Comparison of ENCODE assay signal across 10 cellular contexts in genomic region chr10:100829103-100829870, GRCh38.
DNase-seq lines count a peak whose midpoint lies in the region; ATAC-seq, FAIRE-seq and TF ChIP-seq lines count a peak whose summit lies in the region.
"Had no signal": no experiment of that assay in that cellular context is flagged by ENCODE, and none has a peak within 500 bp of the region (broad histone marks: within the 10 kb centered on the region; RNA-seq: fewer than 3 reads in every experiment).

No MANE protein-coding gene starts in this region.

- peak overlapping the region; percentile 89 for H3K4me3 Mint-ChIP-seq in CD4-positive, alpha-beta T cell
- peak overlapping the region; percentile 81 for H3K4me3 Mint-ChIP-seq in endothelial cell (ENCODE audit: unreplicated experiment)
- peak overlapping the region; percentile 75 for H3K4me3 Mint-ChIP-seq in osteocyte (ENCODE audit: unreplicated experiment)

- no peak for FAIRE-seq in GM12891 (lab: Jason Lieb, UNC)
- FAIRE-seq: GM18507 had no signal

- DNase-seq in CD4-positive, alpha-beta T cell = no peak
- peak; percentile 4 for DNase-seq in M059J (ENCODE audit: low read depth)
- DNase-seq in endothelial cell (ENCODE audit: low spot score) = no peak
- no peak for DNase-seq in osteocyte (ENCODE audit: extremely low spot score, unreplicated experiment)
- DNase-seq in mucosa of gallbladder (ENCODE audit: low spot score) = no peak
- DNase-seq in GM12891 (ENCODE audit: insufficient read length, low spot score) = no peak
- no peak for DNase-seq in NCI-H146 (lab: John Stamatoyannopoulos, UW)
- DNase-seq: activated CD4-positive, alpha-beta T cell treated with anti-CD3 and anti-CD28 coated beads for 1 hour had no signal

- H3K9me3 Mint-ChIP-seq in CD4-positive, alpha-beta T cell = no peaks in the 10 kb centered on the region
- no peaks in the 10 kb centered on the region for H3K9me3 Mint-ChIP-seq in endothelial cell (ENCODE audit: unreplicated experiment)
- no peaks in the 10 kb centered on the region for H3K9me3 Mint-ChIP-seq in osteocyte (ENCODE audit: unreplicated experiment)

- intact Hi-C loops in CD4-positive, alpha-beta T cell (cut with DNase I, micrococcal nuclease) = loop anchor here in 1 of 2 experiments (5.0 kb wide), 1 partner anchor 267 kb away; no protein-coding TSS in a partner anchor

- peaks cover 86% of the 10 kb centered on the region for H3K27me3 ChIP-seq in CD4-positive, alpha-beta T cell (ENCODE audit: control insufficient read depth, insufficient read depth, low read length)

- no peaks in the 10 kb centered on the region for H3K9me3 ChIP-seq in CD4-positive, alpha-beta T cell (ENCODE audit: control insufficient read depth, low read length)

- peaks cover 44% of the 10 kb centered on the region for H3K27me3 Mint-ChIP-seq in CD4-positive, alpha-beta T cell
- H3K27me3 Mint-ChIP-seq in endothelial cell (ENCODE audit: unreplicated experiment) (peaks cover 50% of the 10 kb centered on the region), osteocyte (ENCODE audit: unreplicated experiment) (peaks cover 82% of the 10 kb centered on the region)

- no peak overlapping the region for H3K27ac Mint-ChIP-seq in CD4-positive, alpha-beta T cell
- H3K27ac Mint-ChIP-seq in endothelial cell (ENCODE audit: unreplicated experiment) (no peak overlapping the region), osteocyte (ENCODE audit: unreplicated experiment) (no peak overlapping the region)

- H3K27ac ChIP-seq in CD4-positive, alpha-beta T cell (ENCODE audit: low read depth, low read length) = no peak overlapping the region

- no peaks in the 10 kb centered on the region for H3K36me3 Mint-ChIP-seq in CD4-positive, alpha-beta T cell (ENCODE audit: low read depth)
- H3K36me3 Mint-ChIP-seq in endothelial cell (ENCODE audit: low read depth, unreplicated experiment) (peaks cover under 1% of the 10 kb centered on the region), osteocyte (ENCODE audit: unreplicated experiment) (no peaks in the 10 kb centered on the region)

- ATAC-seq in CD4-positive, alpha-beta T cell (ENCODE audit: poor library complexity) = no peak
- ATAC-seq in HG03521 (IDR thresholded peaks at IDR 0.05; ENCODE audit: unreplicated experiment) = no peak

- POLR2A ChIA-PET in CD4-positive, alpha-beta T cell (lab: Charles Lee) = no interaction called here

- H3K4me1 Mint-ChIP-seq in CD4-positive, alpha-beta T cell (ENCODE audit: low read depth) = peaks cover 42% of the 10 kb centered on the region
- H3K4me1 Mint-ChIP-seq in endothelial cell (ENCODE audit: unreplicated experiment) (peaks cover 37% of the 10 kb centered on the region), osteocyte (ENCODE audit: unreplicated experiment) (peaks cover 20% of the 10 kb centered on the region)

- CTCF ChIA-PET in CD4-positive, alpha-beta T cell (lab: Charles Lee) = no interaction called here

- no peak for TF ChIP-seq CTCF in CD4-positive, alpha-beta T cell (IDR thresholded peaks at IDR 0.05)
- no peak for TF ChIP-seq CTCF in endothelial cell (IDR thresholded peaks at IDR 0.05; ENCODE audit: unreplicated experiment)
- no peak for TF ChIP-seq CTCF in osteocyte (IDR thresholded peaks at IDR 0.05)

- no peak for TF ChIP-seq POLR2A in GM12891 (IDR thresholded peaks at IDR 0.05; ENCODE audit: low read depth, low read length)

TF ChIP-seq in GM12891, 5 proteins besides CTCF, POLR2A, EP300 and RAD21:
- TF ChIP-seq PAX5 (IDR thresholded peaks at IDR 0.05; ENCODE audit: insufficient read depth, low read length, severe bottlenecking) = no peak
- no peak for TF ChIP-seq POU2F2 (IDR thresholded peaks at IDR 0.05; ENCODE audit: low read depth, low read length)
- TF ChIP-seq TAF1 (IDR thresholded peaks at IDR 0.05; ENCODE audit: low read depth, low read length) = no peak
- no peak for TF ChIP-seq SPI1 (IDR thresholded peaks at IDR 0.05; ENCODE audit: low read depth, low read length)
- TF ChIP-seq POLR2AphosphoS5 (IDR thresholded peaks at IDR 0.05; ENCODE audit: low read depth, low read length) = no peak
